In genomic region chr7:100563809-100564400, GRCh38 we compare ENCODE assay signal across 8 cellular contexts. TPM values are rescaled to one million over a fixed set of nuclear protein-coding genes. Genes with fewer than 3 reads are reported as not detected.
DNase-seq lines count a peak whose midpoint lies in the region; ATAC-seq and TF ChIP-seq lines count a peak whose summit lies in the region.

No MANE protein-coding gene starts in this region.

- H3K4me3 ChIP-seq in AG09309 (ENCODE audit: control insufficient read depth, low read depth, low read length), result no peak overlapping the region

- H3K27me3 Mint-ChIP-seq in activated CD8-positive, alpha-beta T cell treated with anti-CD3 and anti-CD28 coated beads, Interleukin-2, amount 10 ng/mL, durations not matched to agents 7 days and 5 days (ENCODE audit: low read depth), result no peaks in the 10 kb centered on the region
- H3K27me3 Mint-ChIP-seq in effector memory CD8-positive, alpha-beta T cell, result no peaks in the 10 kb centered on the region

- H3K27ac Mint-ChIP-seq in activated CD8-positive, alpha-beta T cell treated with anti-CD3 and anti-CD28 coated beads, Interleukin-2, amount 10 ng/mL, durations not matched to agents 7 days and 5 days, result peak overlapping the region; percentile 65
- H3K27ac Mint-ChIP-seq in effector memory CD8-positive, alpha-beta T cell, result no peak overlapping the region

- H3K4me3 Mint-ChIP-seq in activated CD8-positive, alpha-beta T cell treated with anti-CD3 and anti-CD28 coated beads, Interleukin-2, amount 10 ng/mL, durations not matched to agents 7 days and 5 days, result no peak overlapping the region
- no peak overlapping the region for H3K4me3 Mint-ChIP-seq in effector memory CD8-positive, alpha-beta T cell

- peak; percentile 97 for TF ChIP-seq CTCF in AG09309 (IDR thresholded peaks at IDR 0.05; ENCODE audit: control insufficient read depth, insufficient read depth, low read depth, low read length, missing control alignments)

- no peaks in the 10 kb centered on the region for H3K9me3 Mint-ChIP-seq in activated CD8-positive, alpha-beta T cell treated with anti-CD3 and anti-CD28 coated beads, Interleukin-2, amount 10 ng/mL, durations not matched to agents 7 days and 5 days (ENCODE audit: insufficient read depth)
- no peaks in the 10 kb centered on the region for H3K9me3 Mint-ChIP-seq in effector memory CD8-positive, alpha-beta T cell

- peaks cover 42% of the 10 kb centered on the region for H3K4me1 Mint-ChIP-seq in activated CD8-positive, alpha-beta T cell treated with anti-CD3 and anti-CD28 coated beads, Interleukin-2, amount 10 ng/mL, durations not matched to agents 7 days and 5 days (ENCODE audit: low read depth)
- peaks cover 20 to 26% of the 10 kb centered on the region in 2 donors for H3K4me1 Mint-ChIP-seq in effector memory CD8-positive, alpha-beta T cell (ENCODE audit: low read depth in 2 of 2)

- DNase-seq in AG09309 (ENCODE audit: low read depth) (peak; percentile 16), GM19238 (ENCODE audit: insufficient read length, low spot score) (peak; percentile 74), NCI-H774 (lab: John Stamatoyannopoulos, UW) (peak; percentile 22), mesenteric fat pad (ENCODE audit: low spot score) (peak; percentile 91)
- peak; percentile 89 for DNase-seq in activated CD8-positive, alpha-beta T cell treated with anti-CD3 and anti-CD28 coated beads, Interleukin-2, amount 10 ng/mL, durations not matched to agents 7 days and 5 days
- peak; percentile 81 to 86 (median 84) for DNase-seq in effector memory CD8-positive, alpha-beta T cell
- peak; percentile 75 to 83 for DNase-seq in stimulated activated CD8-positive, alpha-beta memory T cell treated with anti-CD3 and anti-CD28 coated beads, Interleukin-7, amount 100 ng/mL, for 1 hour (ENCODE audit: low read depth in 2 of 2)

- peaks cover 25% of the 10 kb centered on the region for H3K36me3 Mint-ChIP-seq in activated CD8-positive, alpha-beta T cell treated with anti-CD3 and anti-CD28 coated beads, Interleukin-2, amount 10 ng/mL, durations not matched to agents 7 days and 5 days (ENCODE audit: low read depth)
- peaks cover 49% of the 10 kb centered on the region for H3K36me3 Mint-ChIP-seq in effector memory CD8-positive, alpha-beta T cell (ENCODE audit: insufficient read depth)

- ATAC-seq in activated CD8-positive, alpha-beta T cell treated with anti-CD3 and anti-CD28 coated beads, Interleukin-2, amount 10 ng/mL, durations not matched to agents 7 days and 5 days, result peak; percentile 67
- ATAC-seq in effector memory CD8-positive, alpha-beta T cell (replicated peaks), result peak; percentile 74
- ATAC-seq in HG03159 (IDR thresholded peaks at IDR 0.05; ENCODE audit: unreplicated experiment), result no peak

- CTCF ChIA-PET in activated CD8-positive, alpha-beta T cell treated with anti-CD3 and anti-CD28 coated beads, Interleukin-2, amount 10 ng/mL, durations not matched to agents 7 days and 5 days (lab: Charles Lee), result interaction anchor here (0.8 to 12.0 kb wide), 21 partner anchors 8 to 376 kb away, joined by 3 to 213 read pairs (median 5); partner anchors contain the start of genes FBXO24, LRCH4, MOSPD3 and POP7

- POLR2A ChIA-PET in activated CD8-positive, alpha-beta T cell treated with anti-CD3 and anti-CD28 coated beads, Interleukin-2, amount 10 ng/mL, durations not matched to agents 7 days and 5 days (lab: Charles Lee), result interaction anchor here (1.8 kb wide), 1 partner anchor 21 kb away, joined by 5 read pairs; no protein-coding TSS in a partner anchor

RNA-seq across cellular contexts. Expression of gene SAP25, which starts 9.8 kb away (rescaled TPM):
- total RNA-seq in activated CD8-positive, alpha-beta T cell treated with anti-CD3 and anti-CD28 coated beads, Interleukin-2, amount 10 ng/mL, durations not matched to agents 7 days and 5 days, result 10 to 100 TPM; 29.8 to 30.0 TPM
- 2.3 TPM for total RNA-seq in mesenteric fat pad

RNA-seq across cellular contexts. Expression of gene LRCH4, which starts 22.0 kb away (rescaled TPM):
- 100 to 1,000 TPM; 191 to 193 TPM for total RNA-seq in activated CD8-positive, alpha-beta T cell treated with anti-CD3 and anti-CD28 coated beads, Interleukin-2, amount 10 ng/mL, durations not matched to agents 7 days and 5 days
- 41.8 TPM for total RNA-seq in mesenteric fat pad

RNA-seq across cellular contexts. Expression of gene FBXO24, which starts 22.2 kb away (rescaled TPM):
- under 1 TPM; 0.37 to 0.45 TPM for total RNA-seq in activated CD8-positive, alpha-beta T cell treated with anti-CD3 and anti-CD28 coated beads, Interleukin-2, amount 10 ng/mL, durations not matched to agents 7 days and 5 days
- not detected for total RNA-seq in mesenteric fat pad

RNA-seq across cellular contexts. Expression of gene AGFG2, which starts 24.9 kb away (rescaled TPM):
- total RNA-seq in activated CD8-positive, alpha-beta T cell treated with anti-CD3 and anti-CD28 coated beads, Interleukin-2, amount 10 ng/mL, durations not matched to agents 7 days and 5 days, result 10 to 100 TPM; 43.0 to 46.0 TPM
- 14.1 TPM for total RNA-seq in mesenteric fat pad

RNA-seq across cellular contexts. Expression of gene PCOLCE, which starts 38.3 kb away (rescaled TPM):
- total RNA-seq in activated CD8-positive, alpha-beta T cell treated with anti-CD3 and anti-CD28 coated beads, Interleukin-2, amount 10 ng/mL, durations not matched to agents 7 days and 5 days, result 10 to 100 TPM; 17.0 to 17.6 TPM
- total RNA-seq in mesenteric fat pad, result 66.4 TPM

Comparison
In these comparisons a context has a peak if more than half of its experiments do, and no peak if none do; other contexts are left out.
1. DNase-seq: peak in every context shown above with its lines; median percentile 91 in mesenteric fat pad; 89 in activated CD8-positive, alpha-beta T cell treated with anti-CD3 and anti-CD28 coated beads, Interleukin-2, amount 10 ng/mL, durations not matched to agents 7 days and 5 days; 84 in effector memory CD8-positive, alpha-beta T cell; 79 in stimulated activated CD8-positive, alpha-beta memory T cell treated with anti-CD3 and anti-CD28 coated beads, Interleukin-7, amount 100 ng/mL, for 1 hour; 74 in GM19238; 22 in NCI-H774; 16 in AG09309.